ENCODE assay signal across 8 cellular contexts in the genomic region with DNA sequence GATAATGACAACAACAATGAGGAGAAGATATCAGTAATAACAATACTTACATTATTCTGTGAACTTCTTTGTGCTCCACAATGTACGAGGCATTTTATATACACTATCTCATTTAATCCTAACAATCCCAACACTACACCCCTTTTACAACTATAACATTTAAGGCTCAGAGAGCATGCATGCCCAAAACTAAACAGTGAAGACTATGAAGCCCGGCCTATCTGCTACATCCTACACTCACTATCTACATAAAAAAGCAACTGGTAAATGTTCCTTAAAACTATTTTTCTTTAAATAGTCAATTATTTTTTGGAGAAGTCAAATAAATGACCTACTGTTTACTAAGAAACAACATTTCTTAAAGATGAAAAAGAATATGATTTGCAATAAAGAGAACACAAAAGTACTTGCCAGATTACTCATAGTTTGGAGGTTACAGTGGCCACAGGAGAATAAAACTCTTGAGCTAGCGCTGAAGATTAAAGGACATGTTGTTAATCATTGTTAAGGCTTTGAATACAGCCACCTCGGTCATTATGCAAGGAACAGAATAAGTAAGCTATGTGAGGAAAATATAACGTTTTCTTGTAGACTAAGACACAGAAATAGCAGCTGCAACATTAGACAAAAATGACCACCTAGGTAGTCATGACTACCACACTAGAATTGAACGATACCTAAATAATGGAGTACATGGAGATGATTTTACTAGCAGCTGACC.
DNase-seq lines count a peak whose midpoint lies in the region; ATAC-seq and TF ChIP-seq lines count a peak whose summit lies in the region.

No MANE protein-coding gene starts in this region.

- H3K4me3 ChIP-seq in AG10803 (ENCODE audit: low read length), result no peak overlapping the region

- ATAC-seq in GM21390 (IDR thresholded peaks at IDR 0.05; ENCODE audit: unreplicated experiment) (peak; percentile 55), HG03469 (IDR thresholded peaks at IDR 0.05; ENCODE audit: unreplicated experiment) (peak; percentile 37)

- no peak for TF ChIP-seq CTCF in AG10803 (conservative IDR thresholded peaks at IDR 0.05; ENCODE audit: low read length)

- DNase-seq in AG10803 (ENCODE audit: low read depth), result peak; percentile 67
- peak; percentile 83 for DNase-seq in glomerular visceral epithelial cell (ENCODE audit: extremely low spot score)
- DNase-seq in NCI-H1930 (lab: John Stamatoyannopoulos, UW), result no peak
- no peak for DNase-seq in activated CD4-positive, alpha-beta T cell treated with anti-CD3 and anti-CD28 coated beads for 4 hours
- DNase-seq in NCI-H2227 (lab: John Stamatoyannopoulos, UW; ENCODE audit: unreplicated experiment), result no peak
- DNase-seq in germinal center (ENCODE audit: low spot score), result no peak

Comparison
In these comparisons a context has a peak if more than half of its experiments do, and no peak if none do; other contexts are left out.
1. DNase-seq: peak in AG10803 (single experiment) and glomerular visceral epithelial cell (single experiment); none in NCI-H1930 (0 of 2), activated CD4-positive, alpha-beta T cell treated with anti-CD3 and anti-CD28 coated beads for 4 hours (0 of 2), NCI-H2227 (single experiment) and germinal center (single experiment).